ENCODE assay signal across 1 cellular context in genomic region chr10:4981722-4982471, GRCh38.
A peak's percentile ranks its signal among the peaks of the same experiment; 100 is the strongest.
TF ChIP-seq lines count a peak whose summit lies in the region.

No MANE protein-coding gene starts in this region.

TF ChIP-seq in K562, 482 proteins besides CTCF, POLR2A, EP300 and RAD21 (continued from another document and continues in another):
- TF ChIP-seq ZNF398 (CRISPR knock-in tag; IDR thresholded peaks at IDR 0.05), result no peak
- TF ChIP-seq ZNF551 (CRISPR knock-in tag; IDR thresholded peaks at IDR 0.05), result no peak
- no peak for TF ChIP-seq POLR2H (tag; IDR thresholded peaks at IDR 0.05; ENCODE audit: low read depth)
- peak; percentile 64 for TF ChIP-seq TFAP4 (CRISPR knock-in tag; IDR thresholded peaks at IDR 0.05; ENCODE audit: borderline replicate concordance)
- no peak for TF ChIP-seq ATF6 (CRISPR knock-in tag; IDR thresholded peaks at IDR 0.05)
- TF ChIP-seq EP400 (IDR thresholded peaks at IDR 0.05), result peak; percentile 36; the same call in 1 of the 2 replicates
- no peak for TF ChIP-seq SPI1 (IDR thresholded peaks at IDR 0.05; ENCODE audit: borderline replicate concordance, low read depth, low read length)
- no peak for TF ChIP-seq BMI1 (IDR thresholded peaks at IDR 0.05; ENCODE audit: low read length)
- no peak for TF ChIP-seq ZNF12 (CRISPR knock-in tag; IDR thresholded peaks at IDR 0.05)
- 0 out of 4 replicates have a peak, but pooled peaks of 1 of the 2 experiments have one; percentile 37 for TF ChIP-seq MAZ (CRISPR knock-in tag; conservative IDR thresholded peaks at IDR 0.05 in 1 of 2, IDR thresholded peaks at IDR 0.05 in 1 of 2)
- TF ChIP-seq ZNF239 (CRISPR knock-in tag; IDR thresholded peaks at IDR 0.05), result no peak
- peak; percentile 89 for TF ChIP-seq DPF2 (IDR thresholded peaks at IDR 0.05)
- peak; percentile 74 for TF ChIP-seq STAT5A (IDR thresholded peaks at IDR 0.05; ENCODE audit: borderline replicate concordance, low read length)
- peak; percentile 87 for TF ChIP-seq CC2D1A (IDR thresholded peaks at IDR 0.05)
- peak; percentile 88 for TF ChIP-seq ZEB2 (IDR thresholded peaks at IDR 0.05)
- no peak for TF ChIP-seq VEZF1 (CRISPR knock-in tag; IDR thresholded peaks at IDR 0.05)
- TF ChIP-seq SMARCA5 (IDR thresholded peaks at IDR 0.05), result no peak; the same call in 1 of the 2 replicates
- 0 out of 2 replicates have a peak, but pooled peaks have one; percentile 13 for TF ChIP-seq JUN (IDR thresholded peaks at IDR 0.05; ENCODE audit: borderline replicate concordance, low read depth, low read length)
- no peak for TF ChIP-seq JUN (CRISPR knock-in tag; IDR thresholded peaks at IDR 0.05; ENCODE audit: borderline replicate concordance)
- TF ChIP-seq IRF9 (tag; IDR thresholded peaks at IDR 0.05), result no peak
- no peak for TF ChIP-seq THRA (IDR thresholded peaks at IDR 0.05)
- TF ChIP-seq ZNF77 (CRISPR knock-in tag; IDR thresholded peaks at IDR 0.05), result no peak
- TF ChIP-seq ZNF699 (CRISPR knock-in tag; IDR thresholded peaks at IDR 0.05; ENCODE audit: insufficient replicate concordance), result no peak
- TF ChIP-seq ZNF395 (CRISPR knock-in tag; IDR thresholded peaks at IDR 0.05), result peak; percentile 15; the same call in 1 of the 2 replicates
- peak; percentile 68 to 82; a peak in 2 of 4 replicates for TF ChIP-seq TRIM24 (IDR thresholded peaks at IDR 0.05)
- peak; percentile 84 for TF ChIP-seq HDAC2 (IDR thresholded peaks at IDR 0.05)
- no peak for TF ChIP-seq HMG20A (CRISPR knock-in tag; conservative IDR thresholded peaks at IDR 0.05)
- peak; percentile 88 for TF ChIP-seq RBBP5 (IDR thresholded peaks at IDR 0.05; ENCODE audit: borderline replicate concordance, insufficient read depth, low read length, poor library complexity, severe bottlenecking)
- peak; percentile 72 for TF ChIP-seq ZNF592 (IDR thresholded peaks at IDR 0.05)
- peak; percentile 61 for TF ChIP-seq FOXM1 (IDR thresholded peaks at IDR 0.05; ENCODE audit: low read depth)
- no peak for TF ChIP-seq FOXM1 (CRISPR knock-in tag; IDR thresholded peaks at IDR 0.05; ENCODE audit: low read depth)
- TF ChIP-seq MNT (conservative IDR thresholded peaks at IDR 0.05), result no peak
- TF ChIP-seq SMAD2 (IDR thresholded peaks at IDR 0.05; ENCODE audit: low read depth, low read length), result no peak
- TF ChIP-seq ZNF282 (CRISPR knock-in tag; IDR thresholded peaks at IDR 0.05), result no peak
- no peak; a peak in 1 of 4 replicates for TF ChIP-seq KDM4B (IDR thresholded peaks at IDR 0.05; ENCODE audit: borderline replicate concordance in 2 of 2, low read depth in 1 of 2)
- no peak for TF ChIP-seq ZNF175 (CRISPR knock-in tag; IDR thresholded peaks at IDR 0.05; ENCODE audit: low read depth)
- TF ChIP-seq PHF21A (IDR thresholded peaks at IDR 0.05; ENCODE audit: borderline replicate concordance, low read depth), result 0 out of 2 replicates have a peak, but pooled peaks have one; percentile 44
- TF ChIP-seq MIER1 (IDR thresholded peaks at IDR 0.05; ENCODE audit: low read depth), result no peak
- TF ChIP-seq REST (CRISPR knock-in tag; IDR thresholded peaks at IDR 0.05; ENCODE audit: low read depth), result no peak
- peak; percentile 44; the same call in 1 of the 2 replicates for TF ChIP-seq SUPT5H (IDR thresholded peaks at IDR 0.05)
- no peak for TF ChIP-seq ASH1L (IDR thresholded peaks at IDR 0.05; ENCODE audit: borderline replicate concordance, low read depth, partially characterized antibody)
- no peak for TF ChIP-seq ZNF174 (CRISPR knock-in tag; IDR thresholded peaks at IDR 0.05)
- TF ChIP-seq ZNF717 (CRISPR knock-in tag; IDR thresholded peaks at IDR 0.05), result no peak
- TF ChIP-seq ATF1 (CRISPR knock-in tag; IDR thresholded peaks at IDR 0.05), result no peak
- TF ChIP-seq ATF1 (tag; IDR thresholded peaks at IDR 0.05), result peak; percentile 75
